Comparison of ENCODE assay signal across 12 cellular contexts in the genomic region with DNA sequence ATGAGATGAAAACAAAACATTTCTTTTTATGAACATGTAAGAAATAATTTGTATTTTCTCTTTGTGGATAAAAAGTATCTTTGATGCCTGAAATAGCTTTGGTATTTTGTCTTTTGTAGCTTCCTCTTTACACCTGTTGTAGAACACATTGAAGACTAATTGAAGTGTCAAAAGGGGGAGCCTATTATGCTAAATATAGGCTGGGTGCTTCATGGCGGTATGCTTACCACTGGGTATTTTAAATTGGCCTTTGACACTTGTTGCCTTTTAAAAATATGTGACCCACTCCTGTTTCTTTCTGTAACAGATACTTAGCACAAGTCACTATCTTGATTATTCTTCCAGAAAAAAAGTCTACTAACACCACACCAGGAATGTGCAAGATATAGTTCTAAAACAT.
DNase-seq lines count a peak whose midpoint lies in the region.
"Had no signal": no experiment of that assay in that cellular context is flagged by ENCODE, and none has a peak within 500 bp of the region (broad histone marks: within the 10 kb centered on the region; RNA-seq: fewer than 3 reads in every experiment).

No MANE protein-coding gene starts in this region.

- DNase-seq in NCI-H146 (lab: John Stamatoyannopoulos, UW) (peak; percentile 21), NCI-H146 treated with DMSO at 0.1 percent for 48 hours (lab: John Stamatoyannopoulos, UW; ENCODE audit: unreplicated experiment) (no peak), NCI-H748 (lab: John Stamatoyannopoulos, UW; ENCODE audit: unreplicated experiment) (peak; percentile 25), NCI-H748 treated with DMSO at 0.1 percent for 48 hours (lab: John Stamatoyannopoulos, UW) (no peak), NCI-H2227 treated with DMSO at 0.1 percent for 48 hours (lab: John Stamatoyannopoulos, UW) (peak; percentile 11), myocyte (ENCODE audit: low read depth) (peak; percentile 60), SW480 (ENCODE audit: low spot score) (no peak)
- DNase-seq in activated CD4-positive, alpha-beta T cell treated with anti-CD3 and anti-CD28 coated beads, Interleukin-2, amount 50 U/mL, for 1 hour: no peak
- DNase-seq: Calu3; CD8-positive, alpha-beta T cell; GM23248; HCEC 1CT had no signal

Comparison
In these comparisons a context has a peak if more than half of its experiments do, and no peak if none do; other contexts are left out.
1. DNase-seq: peak in NCI-H146 (single experiment), NCI-H748 (single experiment), NCI-H2227 treated with DMSO at 0.1 percent for 48 hours (single experiment) and myocyte (single experiment); none in NCI-H146 treated with DMSO at 0.1 percent for 48 hours (single experiment), NCI-H748 treated with DMSO at 0.1 percent for 48 hours (single experiment), activated CD4-positive, alpha-beta T cell treated with anti-CD3 and anti-CD28 coated beads, Interleukin-2, amount 50 U/mL, for 1 hour (single experiment) and SW480 (single experiment).